1 cellular context compared by ENCODE assay signal in the genomic region with DNA sequence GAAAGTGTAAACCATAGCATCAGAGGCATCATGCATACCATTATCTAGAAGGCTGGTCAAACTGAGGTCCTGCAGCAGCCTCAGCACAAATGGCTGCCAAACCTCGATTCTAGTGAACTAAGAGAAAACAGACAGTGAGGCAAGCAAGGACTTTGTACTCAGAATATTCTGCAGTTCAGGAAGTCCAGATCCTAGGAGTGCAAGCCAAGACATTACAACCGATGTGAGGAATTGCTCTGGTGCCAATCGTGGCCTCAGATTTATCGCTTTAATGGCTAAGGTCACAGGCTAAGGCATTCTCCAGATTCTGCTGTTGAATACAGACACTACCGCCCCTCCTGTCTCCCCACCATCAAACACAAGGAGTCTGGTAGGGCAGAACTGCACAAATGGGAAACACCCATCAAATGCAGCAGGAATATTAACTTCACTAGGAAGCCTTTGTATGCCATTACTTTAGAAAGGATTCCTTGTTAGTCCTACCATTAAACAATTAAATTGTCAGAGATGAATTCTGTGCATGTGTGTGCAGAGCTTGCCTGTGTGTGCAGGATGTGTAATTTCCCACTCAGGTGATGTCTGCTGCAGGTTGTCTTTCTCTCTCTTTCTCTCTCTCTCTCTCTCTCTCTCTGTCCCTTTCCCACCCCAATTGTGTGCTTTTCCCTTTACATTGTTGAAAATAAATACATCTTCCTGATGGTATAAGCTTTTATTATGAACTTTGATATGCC.
TF ChIP-seq lines count a peak whose summit lies in the region.

No MANE protein-coding gene starts in this region.

TF ChIP-seq in HEK293, 187 proteins besides CTCF, POLR2A, EP300 and RAD21 (continued from another document):
- TF ChIP-seq ZBTB17 (tag by site-specific recombination; IDR thresholded peaks at IDR 0.05) (peak; percentile 55; the same call in 1 of the 2 replicates), ZNF596 (tag by site-specific recombination; IDR thresholded peaks at IDR 0.05) (peak; percentile 82), ZNF792 (tag by site-specific recombination; IDR thresholded peaks at IDR 0.05) (no peak), ZBTB1 (tag by site-specific recombination; IDR thresholded peaks at IDR 0.05) (no peak), ZNF341 (tag by site-specific recombination; IDR thresholded peaks at IDR 0.05; ENCODE audit: low read depth) (peak; percentile 56; the same call in 1 of the 2 replicates), PRDM1 (tag by site-specific recombination; IDR thresholded peaks at IDR 0.05) (peak; percentile 51; the same call in 1 of the 2 replicates)
- TF ChIP-seq, protein P1, sequence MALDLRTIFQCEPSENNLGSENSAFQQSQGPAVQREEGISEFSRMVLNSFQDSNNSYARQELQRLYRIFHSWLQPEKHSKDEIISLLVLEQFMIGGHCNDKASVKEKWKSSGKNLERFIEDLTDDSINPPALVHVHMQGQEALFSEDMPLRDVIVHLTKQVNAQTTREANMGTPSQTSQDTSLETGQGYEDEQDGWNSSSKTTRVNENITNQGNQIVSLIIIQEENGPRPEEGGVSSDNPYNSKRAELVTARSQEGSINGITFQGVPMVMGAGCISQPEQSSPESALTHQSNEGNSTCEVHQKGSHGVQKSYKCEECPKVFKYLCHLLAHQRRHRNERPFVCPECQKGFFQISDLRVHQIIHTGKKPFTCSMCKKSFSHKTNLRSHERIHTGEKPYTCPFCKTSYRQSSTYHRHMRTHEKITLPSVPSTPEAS (tag by site-specific recombination; IDR thresholded peaks at IDR 0.05), result peak; percentile 85
- TF ChIP-seq, protein P2, sequence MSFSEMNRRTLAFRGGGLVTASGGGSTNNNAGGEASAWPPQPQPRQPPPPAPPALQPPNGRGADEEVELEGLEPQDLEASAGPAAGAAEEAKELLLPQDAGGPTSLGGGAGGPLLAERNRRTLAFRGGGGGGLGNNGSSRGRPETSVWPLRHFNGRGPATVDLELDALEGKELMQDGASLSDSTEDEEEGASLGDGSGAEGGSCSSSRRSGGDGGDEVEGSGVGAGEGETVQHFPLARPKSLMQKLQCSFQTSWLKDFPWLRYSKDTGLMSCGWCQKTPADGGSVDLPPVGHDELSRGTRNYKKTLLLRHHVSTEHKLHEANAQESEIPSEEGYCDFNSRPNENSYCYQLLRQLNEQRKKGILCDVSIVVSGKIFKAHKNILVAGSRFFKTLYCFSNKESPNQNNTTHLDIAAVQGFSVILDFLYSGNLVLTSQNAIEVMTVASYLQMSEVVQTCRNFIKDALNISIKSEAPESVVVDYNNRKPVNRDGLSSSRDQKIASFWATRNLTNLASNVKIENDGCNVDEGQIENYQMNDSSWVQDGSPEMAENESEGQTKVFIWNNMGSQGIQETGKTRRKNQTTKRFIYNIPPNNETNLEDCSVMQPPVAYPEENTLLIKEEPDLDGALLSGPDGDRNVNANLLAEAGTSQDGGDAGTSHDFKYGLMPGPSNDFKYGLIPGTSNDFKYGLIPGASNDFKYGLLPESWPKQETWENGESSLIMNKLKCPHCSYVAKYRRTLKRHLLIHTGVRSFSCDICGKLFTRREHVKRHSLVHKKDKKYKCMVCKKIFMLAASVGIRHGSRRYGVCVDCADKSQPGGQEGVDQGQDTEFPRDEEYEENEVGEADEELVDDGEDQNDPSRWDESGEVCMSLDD (tag by site-specific recombination; IDR thresholded peaks at IDR 0.05), result no peak
- TF ChIP-seq, protein P3, sequence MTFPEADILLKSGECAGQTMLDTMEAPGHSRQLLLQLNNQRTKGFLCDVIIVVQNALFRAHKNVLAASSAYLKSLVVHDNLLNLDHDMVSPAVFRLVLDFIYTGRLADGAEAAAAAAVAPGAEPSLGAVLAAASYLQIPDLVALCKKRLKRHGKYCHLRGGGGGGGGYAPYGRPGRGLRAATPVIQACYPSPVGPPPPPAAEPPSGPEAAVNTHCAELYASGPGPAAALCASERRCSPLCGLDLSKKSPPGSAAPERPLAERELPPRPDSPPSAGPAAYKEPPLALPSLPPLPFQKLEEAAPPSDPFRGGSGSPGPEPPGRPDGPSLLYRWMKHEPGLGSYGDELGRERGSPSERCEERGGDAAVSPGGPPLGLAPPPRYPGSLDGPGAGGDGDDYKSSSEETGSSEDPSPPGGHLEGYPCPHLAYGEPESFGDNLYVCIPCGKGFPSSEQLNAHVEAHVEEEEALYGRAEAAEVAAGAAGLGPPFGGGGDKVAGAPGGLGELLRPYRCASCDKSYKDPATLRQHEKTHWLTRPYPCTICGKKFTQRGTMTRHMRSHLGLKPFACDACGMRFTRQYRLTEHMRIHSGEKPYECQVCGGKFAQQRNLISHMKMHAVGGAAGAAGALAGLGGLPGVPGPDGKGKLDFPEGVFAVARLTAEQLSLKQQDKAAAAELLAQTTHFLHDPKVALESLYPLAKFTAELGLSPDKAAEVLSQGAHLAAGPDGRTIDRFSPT (tag by site-specific recombination; IDR thresholded peaks at IDR 0.05), result no peak
